Comparison of ENCODE assay signal across 12 cellular contexts in the genomic region with DNA sequence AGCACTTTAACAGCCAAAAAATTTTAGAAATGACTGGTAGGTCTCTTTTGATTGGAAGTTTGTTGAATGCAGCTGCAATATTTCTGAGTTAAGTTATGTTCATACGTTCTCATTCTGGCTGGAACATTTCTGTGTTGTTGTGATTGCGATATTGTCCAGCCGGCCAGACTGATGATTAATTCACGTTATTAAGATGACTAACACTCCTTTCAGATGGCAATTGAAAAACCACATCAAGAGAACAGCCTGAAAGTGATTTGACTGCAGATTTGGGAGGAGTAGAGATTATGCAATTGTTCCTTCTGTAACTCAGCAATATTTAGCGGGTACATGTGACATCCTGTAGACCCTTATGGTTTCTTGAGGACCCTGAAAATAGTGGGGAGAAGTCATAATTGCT.
A peak's percentile ranks its signal among the peaks of the same experiment; 100 is the strongest.
DNase-seq lines count a peak whose midpoint lies in the region; ATAC-seq and TF ChIP-seq lines count a peak whose summit lies in the region.
"Had no signal": no experiment of that assay in that cellular context is flagged by ENCODE, and none has a peak within 500 bp of the region (broad histone marks: within the 10 kb centered on the region; RNA-seq: fewer than 3 reads in every experiment).

No MANE protein-coding gene starts in this region.

- POLR2A ChIA-PET in A673 (lab: Charles Lee; ENCODE audit: low non-redundant PET), result no interaction called here

- no peaks in the 10 kb centered on the region for H3K4me1 Mint-ChIP-seq in stimulated activated effector memory CD8-positive, alpha-beta T cell treated with anti-CD3 and anti-CD28 coated beads, Interleukin-12 subunit alpha, Interleukin-12 subunit beta, amount 100 ng/mL, for 72 hours
- H3K4me1 Mint-ChIP-seq: CD8-positive, alpha-beta memory T cell had no signal

- no peaks in the 10 kb centered on the region for H3K36me3 Mint-ChIP-seq in stimulated activated effector memory CD8-positive, alpha-beta T cell treated with anti-CD3 and anti-CD28 coated beads, Interleukin-12 subunit alpha, Interleukin-12 subunit beta, amount 100 ng/mL, for 72 hours
- H3K36me3 Mint-ChIP-seq: CD8-positive, alpha-beta memory T cell had no signal

- H3K36me3 ChIP-seq in adipocyte (ENCODE audit: control insufficient read depth, insufficient read depth, low read length, severe bottlenecking) (no peaks in the 10 kb centered on the region), kidney epithelial cell (ENCODE audit: control insufficient read depth, insufficient read depth, low read length) (no peaks in the 10 kb centered on the region), A673 (ENCODE audit: insufficient read depth, low read length, poor library complexity, severe bottlenecking) (no peaks in the 10 kb centered on the region), suprapubic skin (no peaks in the 10 kb centered on the region)

- H3K4me1 ChIP-seq in adipocyte (ENCODE audit: control insufficient read depth, insufficient read depth, low read length), result peaks cover 12% of the 10 kb centered on the region
- no peaks in the 10 kb centered on the region for H3K4me1 ChIP-seq in A673 (ENCODE audit: insufficient read depth, low read length, poor library complexity, severe bottlenecking)
- no peaks in the 10 kb centered on the region for H3K4me1 ChIP-seq in suprapubic skin

- intact Hi-C loops in A673 (cut with micrococcal nuclease; ENCODE audit: unreplicated experiment), result no loop called here

- WGBS in suprapubic skin, result 44% methylated on average over 5 of the region's 5 CpGs

- H3K27me3 ChIP-seq in adipocyte (replicated peaks; ENCODE audit: control insufficient read depth, insufficient read depth, low read length) (peaks cover 38% of the 10 kb centered on the region), kidney epithelial cell (ENCODE audit: control insufficient read depth, insufficient read depth, low read length) (no peaks in the 10 kb centered on the region), A673 (replicated peaks; ENCODE audit: insufficient read depth, low read depth, low read length, poor library complexity) (no peaks in the 10 kb centered on the region), suprapubic skin (no peaks in the 10 kb centered on the region)

- no peak for TF ChIP-seq EP300 in suprapubic skin (IDR thresholded peaks at IDR 0.05)

- peak; percentile 70 for DNase-seq in AG10803 (ENCODE audit: low read depth)
- DNase-seq in adipocyte (ENCODE audit: low read depth), result peak; percentile 68
- peak; percentile 31 for DNase-seq in kidney epithelial cell (ENCODE audit: low read depth)
- no peak for DNase-seq in stimulated activated effector memory CD8-positive, alpha-beta T cell treated with anti-CD3 and anti-CD28 coated beads, Interleukin-12 subunit alpha, Interleukin-12 subunit beta, amount 100 ng/mL, for 72 hours (ENCODE audit: low spot score in 2 of 2)
- no peak for DNase-seq in A673 (ENCODE audit: low spot score)
- no peak for DNase-seq in suprapubic skin (ENCODE audit: low spot score in 2 of 2)
- DNase-seq: activated T-cell treated with anti-CD3 and anti-CD28 coated beads, Interleukin-2, amount 50 U/mL, for 4 hours; CD8-positive, alpha-beta memory T cell; NCI-H1105 treated with DMSO at 0.1 percent for 48 hours had no signal

- CTCF ChIA-PET in A673 (lab: Charles Lee), result no interaction called here

- TF ChIP-seq POLR2A in suprapubic skin (IDR thresholded peaks at IDR 0.05), result no peak

- TF ChIP-seq CTCF in AG10803 (conservative IDR thresholded peaks at IDR 0.05; ENCODE audit: low read length), result no peak
- TF ChIP-seq CTCF in kidney epithelial cell (IDR thresholded peaks at IDR 0.05; ENCODE audit: insufficient read depth, low read length, poor library complexity, severe bottlenecking), result no peak
- TF ChIP-seq CTCF in A673 (conservative IDR thresholded peaks at IDR 0.05; ENCODE audit: low read depth, low read length), result no peak
- no peak for TF ChIP-seq CTCF in suprapubic skin (IDR thresholded peaks at IDR 0.05)

- H3K9me3 ChIP-seq in adipocyte (ENCODE audit: control insufficient read depth, low read length) (peaks cover 8% of the 10 kb centered on the region), A673 (ENCODE audit: low read depth, low read length, poor library complexity, severe bottlenecking) (no peaks in the 10 kb centered on the region), suprapubic skin (no peaks in the 10 kb centered on the region)

- peak; percentile 81 for ATAC-seq in HG02884 (IDR thresholded peaks at IDR 0.05; ENCODE audit: unreplicated experiment)
- no peak for ATAC-seq in stimulated activated effector memory CD8-positive, alpha-beta T cell treated with anti-CD3 and anti-CD28 coated beads, Interleukin-12 subunit alpha, Interleukin-12 subunit beta, amount 100 ng/mL, for 72 hours
- no peak for ATAC-seq in HG02840 (IDR thresholded peaks at IDR 0.05; ENCODE audit: low FRiP score, unreplicated experiment)
- ATAC-seq: activated T-cell treated with anti-CD3 and anti-CD28 coated beads, Interleukin-2, amount 50 U/mL, for 4 hours had no signal

- H3K9ac ChIP-seq in adipocyte (ENCODE audit: low read length), result no peak overlapping the region

- H3K4me3 Mint-ChIP-seq in stimulated activated effector memory CD8-positive, alpha-beta T cell treated with anti-CD3 and anti-CD28 coated beads, Interleukin-12 subunit alpha, Interleukin-12 subunit beta, amount 100 ng/mL, for 72 hours, result no peak overlapping the region
- H3K4me3 Mint-ChIP-seq: activated T-cell treated with anti-CD3 and anti-CD28 coated beads, Interleukin-2, amount 50 U/mL, for 4 hours; CD8-positive, alpha-beta memory T cell; dendritic cell treated with granulocyte-macrophage colony-stimulating factor and Interleukin-4, amounts not matched to agents 40 ng/mL and 50 ng/mL, for 4 days had no signal

- H3K4me3 ChIP-seq in AG10803 (ENCODE audit: low read length) (no peak overlapping the region), adipocyte (ENCODE audit: low read length) (no peak overlapping the region), kidney epithelial cell (ENCODE audit: low read depth, low read length) (no peak overlapping the region), A673 (ENCODE audit: low read depth, low read length, poor library complexity, severe bottlenecking) (no peak overlapping the region), suprapubic skin (no peak overlapping the region)

- H3K27ac ChIP-seq in A673 (ENCODE audit: low read depth, low read length, poor library complexity, severe bottlenecking), result no peak overlapping the region
- no peak overlapping the region for H3K27ac ChIP-seq in suprapubic skin

- BruUV-seq in A673 (replicated peaks; lab: Mats Ljungman, UMichigan), result no TSS peak

- H3K27ac Mint-ChIP-seq in stimulated activated effector memory CD8-positive, alpha-beta T cell treated with anti-CD3 and anti-CD28 coated beads, Interleukin-12 subunit alpha, Interleukin-12 subunit beta, amount 100 ng/mL, for 72 hours, result no peak overlapping the region
- H3K27ac Mint-ChIP-seq: CD8-positive, alpha-beta memory T cell; dendritic cell treated with granulocyte-macrophage colony-stimulating factor and Interleukin-4, amounts not matched to agents 40 ng/mL and 50 ng/mL, for 4 days had no signal

- H3K9me3 Mint-ChIP-seq in stimulated activated effector memory CD8-positive, alpha-beta T cell treated with anti-CD3 and anti-CD28 coated beads, Interleukin-12 subunit alpha, Interleukin-12 subunit beta, amount 100 ng/mL, for 72 hours, result no peaks in the 10 kb centered on the region
- H3K9me3 Mint-ChIP-seq: activated T-cell treated with anti-CD3 and anti-CD28 coated beads, Interleukin-2, amount 50 U/mL, for 4 hours; CD8-positive, alpha-beta memory T cell; dendritic cell treated with granulocyte-macrophage colony-stimulating factor and Interleukin-4, amounts not matched to agents 40 ng/mL and 50 ng/mL, for 4 days had no signal

Comparison
In these comparisons a context has a peak if more than half of its experiments do, and no peak if none do; other contexts are left out.
1. DNase-seq: peak in AG10803 (single experiment), adipocyte (single experiment) and kidney epithelial cell (single experiment); none in stimulated activated effector memory CD8-positive, alpha-beta T cell treated with anti-CD3 and anti-CD28 coated beads, Interleukin-12 subunit alpha, Interleukin-12 subunit beta, amount 100 ng/mL, for 72 hours (0 of 2), A673 (single experiment) and suprapubic skin (0 of 2).